In the genomic region with DNA sequence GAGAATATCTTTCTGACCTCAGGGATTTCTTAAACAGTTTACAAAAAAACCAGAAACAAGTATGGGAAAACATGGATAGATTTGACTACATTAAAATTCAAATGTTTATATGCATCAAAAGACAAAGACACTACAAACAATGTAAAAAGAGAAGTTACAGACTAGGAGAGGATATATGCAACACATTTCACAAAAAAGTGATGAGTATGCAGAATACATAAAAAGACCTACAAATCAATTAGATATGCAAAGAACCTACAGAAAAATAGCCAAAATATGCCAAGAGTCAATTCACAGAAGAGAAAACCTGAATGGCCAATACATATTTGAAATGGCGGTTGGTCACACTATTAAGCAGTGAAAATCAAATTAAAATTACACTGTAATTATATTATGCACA, we compare ENCODE assay signal across 33 cellular contexts.
"Had no signal": no experiment of that assay in that cellular context is flagged by ENCODE, and none has a peak within 500 bp of the region (broad histone marks: within the 10 kb centered on the region; RNA-seq: fewer than 3 reads in every experiment).

No MANE protein-coding gene starts in this region.

- DNase-seq: activated B cell treated with CpG ODN at 0.5 μM for 24 hours; activated CD4-positive, alpha-beta memory T cell treated with anti-CD3 and anti-CD28 coated beads for 36 hours; activated CD4-positive, alpha-beta T cell treated with anti-CD3 and anti-CD28 coated beads for 4 hours; activated CD4-positive, alpha-beta T cell treated with anti-CD3 and anti-CD28 coated beads, Interleukin-2, amount 10 ng/mL, durations not matched to agents 24 days and 14 days; activated CD4-positive, alpha-beta T cell treated with anti-CD3 and anti-CD28 coated beads, Interleukin-2, amount 50 U/mL, for 1 hour; activated CD4-positive, alpha-beta T cell treated with anti-CD3 and anti-CD28 coated beads, Interleukin-2, amount 50 U/mL, for 4 hours; activated CD4-positive, CD25-positive, alpha-beta regulatory T cell treated with anti-CD3 and anti-CD28 coated beads, Interleukin-2, amount 50 U/mL, for 72 hours; activated CD8-positive, alpha-beta memory T cell treated with anti-CD3 and anti-CD28 coated beads, Interleukin-2, amount 50 U/mL, for 4 hours; activated CD8-positive, alpha-beta T cell treated with anti-CD3 and anti-CD28 coated beads for 36 hours; activated effector memory CD4-positive, alpha-beta T cell treated with anti-CD3 and anti-CD28 coated beads, Interleukin-2, amount 50 U/mL, for 16 hours; activated gamma-delta T cell treated with Interleukin-2 at 50 U/mL for 16 hours; activated naive CD4-positive, alpha-beta T cell; activated naive CD4-positive, alpha-beta T cell treated with anti-CD3 and anti-CD28 coated beads for 36 hours; activated naive CD4-positive, alpha-beta T cell treated with anti-CD3 and anti-CD28 coated beads, Interleukin-2, amount 50 U/mL, for 16 hours; activated naive CD8-positive, alpha-beta T cell treated with anti-CD3 and anti-CD28 coated beads for 36 hours; activated T-cell treated with anti-CD3 and anti-CD28 coated beads for 4 hours; activated T-cell treated with anti-CD3 and anti-CD28 coated beads, Interleukin-2, amount 50 U/mL, for 1 hour; activated T-cell treated with anti-CD3 and anti-CD28 coated beads, Interleukin-2, amount 50 U/mL, for 4 hours; activated T-cell treated with anti-CD3 and anti-CD28 coated beads, Interleukin-2, amount 50 U/mL, for 72 hours; amniotic stem cell; aorta; body of pancreas; brain microvascular endothelial cell; central memory CD4-positive, alpha-beta T cell; T-helper 2 cell; T-helper 9 cell had no signal

- H3K4me3 ChIP-seq: adrenal gland, body of pancreas, breast epithelium had no signal

- ATAC-seq: activated CD8-positive, alpha-beta T cell treated with anti-CD3 and anti-CD28 coated beads for 36 hours; activated naive CD4-positive, alpha-beta T cell treated with anti-CD3 and anti-CD28 coated beads, Interleukin-2, amount 50 U/mL, for 72 hours; activated T-cell treated with anti-CD3 and anti-CD28 coated beads, Interleukin-2, amount 50 U/mL, for 4 hours; activated T-cell treated with anti-CD3 and anti-CD28 coated beads, Interleukin-2, amount 50 U/mL, for 72 hours; activated T-helper 17 cell treated with anti-CD3 and anti-CD28 coated beads, Interleukin-2, amount 50 U/mL, for 72 hours; body of pancreas had no signal

- H3K36me3 ChIP-seq: adrenal gland, brain microvascular endothelial cell, breast epithelium had no signal

- H3K4me1 ChIP-seq: adrenal gland, body of pancreas, breast epithelium had no signal

- H3K27me3 ChIP-seq: adrenal gland, body of pancreas, brain microvascular endothelial cell, breast epithelium had no signal

- FAIRE-seq: astrocyte, TTC549 had no signal

- H3K9me3 ChIP-seq: adrenal gland, body of pancreas had no signal

- H3K27ac ChIP-seq: adrenal gland, body of pancreas, brain microvascular endothelial cell, breast epithelium, VCaP had no signal
